18 cellular contexts compared by ENCODE assay signal in genomic region chr10:74314166-74314565, GRCh38.
DNase-seq lines count a peak whose midpoint lies in the region; ATAC-seq, FAIRE-seq and TF ChIP-seq lines count a peak whose summit lies in the region.
"Had no signal": no experiment of that assay in that cellular context is flagged by ENCODE, and none has a peak within 500 bp of the region (broad histone marks: within the 10 kb centered on the region; RNA-seq: fewer than 3 reads in every experiment).

No MANE protein-coding gene starts in this region.

- ATAC-seq in right lobe of liver (peak; percentile 44 to 76 (median 58)), HepG2 (no peak), lower lobe of right lung (no peak), upper lobe of left lung (ENCODE audit: low FRiP score in 2 of 2) (no peak), HG02623 (IDR thresholded peaks at IDR 0.05; ENCODE audit: unreplicated experiment) (no peak)
- ATAC-seq: activated naive CD4-positive, alpha-beta T cell treated with anti-CD3 and anti-CD28 coated beads, Interleukin-2, amount 50 U/mL, for 72 hours had no signal

- in situ Hi-C loops in HepG2 (cut with HindIII; ENCODE audit: extremely low pct_ligation_motif_present, low pct_unique_long_range_greater_than_20kb): no loop called here

- TF ChIP-seq EP300 in HepG2 (IDR thresholded peaks at IDR 0.05; ENCODE audit: low read depth in 2 of 2, low read length in 2 of 2) (no peak), HepG2 (CRISPR knock-in tag; IDR thresholded peaks at IDR 0.05; ENCODE audit: borderline replicate concordance) (no peak), upper lobe of left lung (IDR thresholded peaks at IDR 0.05) (no peak)

- H3K4me3 ChIP-seq in right lobe of liver (peak overlapping the region in 2 of 3 donors; percentile 2 to 13), HepG2 (replicated peaks in 1 of 3; ENCODE audit: insufficient read depth in 1 of 3, low read depth in 2 of 3, low read length in 3 of 3) (no peak overlapping the region), coronary artery (peak overlapping the region; percentile 61), lower lobe of right lung (peak overlapping the region; percentile 31), upper lobe of left lung (peak overlapping the region in 3 of 4 donors; percentile 7 to 33 (median 31))
- H3K4me3 ChIP-seq: MG63 had no signal

- no peaks in the 10 kb centered on the region for H3K36me3 ChIP-seq in right lobe of liver
- peaks cover 0 to 7% of the 10 kb centered on the region in 2 experiments; a peak in 1 of 5 replicates for H3K36me3 ChIP-seq in HepG2 (replicated peaks in 1 of 2; ENCODE audit: control insufficient read depth in 1 of 2, insufficient read depth in 2 of 2, low read length in 2 of 2)
- no peaks in the 10 kb centered on the region for H3K36me3 ChIP-seq in lower lobe of right lung
- H3K36me3 ChIP-seq in upper lobe of left lung: peaks cover 0 to 3% (median 0%) of the 10 kb centered on the region in 4 donors
- H3K36me3 ChIP-seq: MG63 had no signal

- H3K27me3 ChIP-seq in right lobe of liver: no peaks in the 10 kb centered on the region
- no peaks in the 10 kb centered on the region for H3K27me3 ChIP-seq in HepG2 (ENCODE audit: control insufficient read depth in 1 of 2, insufficient read depth in 2 of 2, low read length in 2 of 2)
- H3K27me3 ChIP-seq in lower lobe of right lung (ENCODE audit: low read depth): no peaks in the 10 kb centered on the region
- H3K27me3 ChIP-seq in upper lobe of left lung: no peaks in the 10 kb centered on the region
- H3K27me3 ChIP-seq: MG63, transverse colon had no signal

- CTCF ChIA-PET in HepG2 (lab: Yijun Ruan, JAX; ENCODE audit: low intra/inter-chr PET ratio, low total read pairs): no interaction called here

- H3K4me1 ChIP-seq in right lobe of liver: peaks cover 0 to 8% (median 2%) of the 10 kb centered on the region in 4 donors
- no peaks in the 10 kb centered on the region for H3K4me1 ChIP-seq in HepG2 (ENCODE audit: insufficient read depth, low read length)
- H3K4me1 ChIP-seq in lower lobe of right lung: peaks cover 4% of the 10 kb centered on the region
- no peaks in the 10 kb centered on the region for H3K4me1 ChIP-seq in upper lobe of left lung
- H3K4me1 ChIP-seq: transverse colon had no signal

- intact Hi-C loops in right lobe of liver (cut with DNase I) (no loop called here), HepG2 (cut with micrococcal nuclease; ENCODE audit: unreplicated experiment) (no loop called here), lower lobe of right lung (cut with DNase I) (no loop called here)

- H4K20me1 ChIP-seq in HepG2 (ENCODE audit: insufficient read depth, low read length): no peaks in the 10 kb centered on the region

- no peaks in the 10 kb centered on the region for H3K9me3 ChIP-seq in right lobe of liver
- no peaks in the 10 kb centered on the region for H3K9me3 ChIP-seq in HepG2 (ENCODE audit: low read length)
- H3K9me3 ChIP-seq in lower lobe of right lung: peaks cover 1% of the 10 kb centered on the region
- H3K9me3 ChIP-seq in upper lobe of left lung: no peaks in the 10 kb centered on the region
- H3K9me3 ChIP-seq: MG63, transverse colon had no signal

- no peak overlapping the region for H2AFZ ChIP-seq in HepG2 (ENCODE audit: low read length)

- H3K4me2 ChIP-seq in HepG2 (ENCODE audit: low read depth, low read length): no peak overlapping the region

- H3K9ac ChIP-seq in HepG2 (ENCODE audit: insufficient read depth, low read depth, low read length): no peak overlapping the region

- no peak overlapping the region for H3K27ac ChIP-seq in right lobe of liver
- no peak overlapping the region for H3K27ac ChIP-seq in HepG2 (ENCODE audit: extremely low read length, insufficient read depth, low read length)
- no peak overlapping the region for H3K27ac ChIP-seq in coronary artery
- no peak overlapping the region for H3K27ac ChIP-seq in lower lobe of right lung
- no peak overlapping the region for H3K27ac ChIP-seq in upper lobe of left lung
- H3K27ac ChIP-seq: transverse colon had no signal

- BruUV-seq in HepG2 (replicated peaks; lab: Mats Ljungman, UMichigan): no TSS peak

- DNase-seq in right lobe of liver (no peak), HepG2 (ENCODE audit: low spot score) (no peak), coronary artery (ENCODE audit: low spot score) (no peak), lower lobe of right lung (no peak), upper lobe of left lung (no peak), SHP77 (lab: John Stamatoyannopoulos, UW) (no peak), NOMO-1 treated with dmso at 0.1 percent for 144 hours (lab: John Stamatoyannopoulos, UW; ENCODE audit: unreplicated experiment) (no peak)
- DNase-seq: DMS 273 treated with DMSO at 0.1 percent for 48 hours; hippocampal formation; MG63; NCI-H2081; NCI-H748 treated with DMSO at 0.1 percent for 48 hours; retina; stimulated activated CD4-positive, alpha-beta T cell treated with anti-CD3 and anti-CD28 coated beads, Interleukin-2, amount 100 ng/mL, for 48 hours; stimulated activated CD8-positive, alpha-beta memory T cell treated with anti-CD3 and anti-CD28 coated beads, Interleukin-4, amount 100 ng/mL, for 48 hours; transverse colon had no signal

- no peak for TF ChIP-seq CTCF in right lobe of liver (IDR thresholded peaks at IDR 0.05)
- TF ChIP-seq CTCF in HepG2 (CRISPR knock-in tag; IDR thresholded peaks at IDR 0.05): no peak
- TF ChIP-seq CTCF in coronary artery (IDR thresholded peaks at IDR 0.05): no peak
- TF ChIP-seq CTCF in lower lobe of right lung (IDR thresholded peaks at IDR 0.05): no peak
- no peak for TF ChIP-seq CTCF in upper lobe of left lung (IDR thresholded peaks at IDR 0.05)

- POLR2A ChIA-PET in HepG2 (lab: Yijun Ruan, JAX): no interaction called here

- FAIRE-seq in HepG2 (lab: Jason Lieb, UNC): no peak

- 5% methylated on average over 1 of the region's 1 CpG for WGBS in right lobe of liver (ENCODE audit: insufficient coverage, low coverage, low lambda C conversion rate, missing lambda C conversion rate)
- 100% methylated on average over 1 of the region's 1 CpG for WGBS in HepG2 (ENCODE audit: low lambda C conversion rate)
- 20 to 25% methylated on average over 1 of the region's 1 CpG for WGBS in upper lobe of left lung, 2 donors

- TF ChIP-seq RAD21 in HepG2 (CRISPR knock-in tag; IDR thresholded peaks at IDR 0.05): no peak

- no peak for TF ChIP-seq POLR2A in right lobe of liver (IDR thresholded peaks at IDR 0.05)
- TF ChIP-seq POLR2A in HepG2 (IDR thresholded peaks at IDR 0.05; ENCODE audit: insufficient read depth in 1 of 2, low read depth in 2 of 2, low read length in 2 of 2): no peak
- no peak for TF ChIP-seq POLR2A in upper lobe of left lung (IDR thresholded peaks at IDR 0.05)

- peaks cover 3% of the 10 kb centered on the region for H3K79me2 ChIP-seq in HepG2 (ENCODE audit: insufficient read depth, low read length)

TF ChIP-seq in HepG2, 621 proteins besides CTCF, POLR2A, EP300 and RAD21:
- TF ChIP-seq, protein P1, sequence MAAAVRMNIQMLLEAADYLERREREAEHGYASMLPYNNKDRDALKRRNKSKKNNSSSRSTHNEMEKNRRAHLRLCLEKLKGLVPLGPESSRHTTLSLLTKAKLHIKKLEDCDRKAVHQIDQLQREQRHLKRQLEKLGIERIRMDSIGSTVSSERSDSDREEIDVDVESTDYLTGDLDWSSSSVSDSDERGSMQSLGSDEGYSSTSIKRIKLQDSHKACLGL (CRISPR knock-in tag; IDR thresholded peaks at IDR 0.05): no peak
- TF ChIP-seq KMT2B (CRISPR knock-in tag; IDR thresholded peaks at IDR 0.05) (no peak), NR2F1 (CRISPR knock-in tag; IDR thresholded peaks at IDR 0.05) (no peak), PHF5A (CRISPR knock-in tag; IDR thresholded peaks at IDR 0.05; ENCODE audit: low read depth, unreplicated experiment) (no peak), THAP8 (CRISPR knock-in tag; IDR thresholded peaks at IDR 0.05; ENCODE audit: borderline replicate concordance) (no peak)
- TF ChIP-seq, protein P2, sequence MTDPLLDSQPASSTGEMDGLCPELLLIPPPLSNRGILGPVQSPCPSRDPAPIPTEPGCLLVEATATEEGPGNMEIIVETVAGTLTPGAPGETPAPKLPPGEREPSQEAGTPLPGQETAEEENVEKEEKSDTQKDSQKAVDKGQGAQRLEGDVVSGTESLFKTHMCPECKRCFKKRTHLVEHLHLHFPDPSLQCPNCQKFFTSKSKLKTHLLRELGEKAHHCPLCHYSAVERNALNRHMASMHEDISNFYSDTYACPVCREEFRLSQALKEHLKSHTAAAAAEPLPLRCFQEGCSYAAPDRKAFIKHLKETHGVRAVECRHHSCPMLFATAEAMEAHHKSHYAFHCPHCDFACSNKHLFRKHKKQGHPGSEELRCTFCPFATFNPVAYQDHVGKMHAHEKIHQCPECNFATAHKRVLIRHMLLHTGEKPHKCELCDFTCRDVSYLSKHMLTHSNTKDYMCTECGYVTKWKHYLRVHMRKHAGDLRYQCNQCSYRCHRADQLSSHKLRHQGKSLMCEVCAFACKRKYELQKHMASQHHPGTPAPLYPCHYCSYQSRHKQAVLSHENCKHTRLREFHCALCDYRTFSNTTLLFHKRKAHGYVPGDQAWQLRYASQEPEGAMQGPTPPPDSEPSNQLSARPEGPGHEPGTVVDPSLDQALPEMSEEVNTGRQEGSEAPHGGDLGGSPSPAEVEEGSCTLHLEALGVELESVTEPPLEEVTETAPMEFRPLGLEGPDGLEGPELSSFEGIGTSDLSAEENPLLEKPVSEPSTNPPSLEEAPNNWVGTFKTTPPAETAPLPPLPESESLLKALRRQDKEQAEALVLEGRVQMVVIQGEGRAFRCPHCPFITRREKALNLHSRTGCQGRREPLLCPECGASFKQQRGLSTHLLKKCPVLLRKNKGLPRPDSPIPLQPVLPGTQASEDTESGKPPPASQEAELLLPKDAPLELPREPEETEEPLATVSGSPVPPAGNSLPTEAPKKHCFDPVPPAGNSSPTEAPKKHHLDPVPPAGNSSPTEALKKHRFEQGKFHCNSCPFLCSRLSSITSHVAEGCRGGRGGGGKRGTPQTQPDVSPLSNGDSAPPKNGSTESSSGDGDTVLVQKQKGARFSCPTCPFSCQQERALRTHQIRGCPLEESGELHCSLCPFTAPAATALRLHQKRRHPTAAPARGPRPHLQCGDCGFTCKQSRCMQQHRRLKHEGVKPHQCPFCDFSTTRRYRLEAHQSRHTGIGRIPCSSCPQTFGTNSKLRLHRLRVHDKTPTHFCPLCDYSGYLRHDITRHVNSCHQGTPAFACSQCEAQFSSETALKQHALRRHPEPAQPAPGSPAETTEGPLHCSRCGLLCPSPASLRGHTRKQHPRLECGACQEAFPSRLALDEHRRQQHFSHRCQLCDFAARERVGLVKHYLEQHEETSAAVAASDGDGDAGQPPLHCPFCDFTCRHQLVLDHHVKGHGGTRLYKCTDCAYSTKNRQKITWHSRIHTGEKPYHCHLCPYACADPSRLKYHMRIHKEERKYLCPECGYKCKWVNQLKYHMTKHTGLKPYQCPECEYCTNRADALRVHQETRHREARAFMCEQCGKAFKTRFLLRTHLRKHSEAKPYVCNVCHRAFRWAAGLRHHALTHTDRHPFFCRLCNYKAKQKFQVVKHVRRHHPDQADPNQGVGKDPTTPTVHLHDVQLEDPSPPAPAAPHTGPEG (CRISPR knock-in tag; IDR thresholded peaks at IDR 0.05): no peak

Comparison
In these comparisons a context has a peak if more than half of its experiments do, and no peak if none do; other contexts are left out.
1. ATAC-seq: peak in right lobe of liver (4 of 4); none in HepG2 (single experiment), lower lobe of right lung (0 of 2), upper lobe of left lung (0 of 2) and HG02623 (single experiment).
2. H3K4me3 ChIP-seq: peak in right lobe of liver (2 of 3), coronary artery (single experiment), lower lobe of right lung (single experiment) and upper lobe of left lung (3 of 4); none in HepG2 (0 of 3).